8 cellular contexts compared by ENCODE assay signal in genomic region chr20:36573798-36574277, GRCh38. TPM values are rescaled to one million over a fixed set of nuclear protein-coding genes. Genes with fewer than 3 reads are reported as not detected.
DNase-seq lines count a peak whose midpoint lies in the region; ATAC-seq, FAIRE-seq and TF ChIP-seq lines count a peak whose summit lies in the region.

No MANE protein-coding gene starts in this region.

- H3K27ac ChIP-seq in VCaP, result peak overlapping the region; percentile 75
- H3K27ac ChIP-seq in endothelial cell of umbilical vein (ENCODE audit: insufficient read depth, low read depth, low read length), result peak overlapping the region; percentile 63
- peak overlapping the region; percentile 86 for H3K27ac ChIP-seq in muscle layer of colon (ENCODE audit: low read depth, low read length)
- peak overlapping the region; percentile 89 to 97 (median 92) for H3K27ac ChIP-seq in transverse colon

- intact Hi-C loops in Calu3 (cut with micrococcal nuclease; ENCODE audit: unreplicated experiment), result no loop called here
- intact Hi-C loops in endothelial cell of umbilical vein (cut with micrococcal nuclease), result loop anchor here (1.0 to 2.0 kb wide), 4 partner anchors 17 to 199 kb away; partner anchors contain the start of genes DSN1 and RAB5IF
- intact Hi-C loops in transverse colon (cut with DNase I; ENCODE audit: low total_unique reads), result no loop called here

- DNase-seq in Calu3 (peak; percentile 46), HT-29 (ENCODE audit: low spot score) (peak; percentile 19), endothelial cell of umbilical vein (ENCODE audit: low read depth, low spot score) (peak; percentile 29), transverse colon (peak; percentile 54), COLO668 (lab: John Stamatoyannopoulos, UW; ENCODE audit: unreplicated experiment) (no peak)

- CTCF ChIA-PET in Calu3 (lab: Charles Lee), result interaction anchor here (0.9 to 2.2 kb wide), 2 partner anchors 32 to 181 kb away, joined by 6 to 14 read pairs; partner anchors contain the start of gene RAB5IF
- CTCF ChIA-PET in endothelial cell of umbilical vein (lab: Charles Lee), result interaction anchor here (0.9 to 2.1 kb wide), 3 partner anchors 17 to 32 kb away, joined by 3 to 9 read pairs (median 5); partner anchors contain the start of gene RAB5IF

- no peak for FAIRE-seq in endothelial cell of umbilical vein (lab: Jason Lieb, UNC)

- peak overlapping the region; percentile 58 for H2AFZ ChIP-seq in endothelial cell of umbilical vein (ENCODE audit: low read depth, low read length)

- no peak for TF ChIP-seq EP300 in transverse colon (IDR thresholded peaks at IDR 0.05; ENCODE audit: low read depth)

- ATAC-seq in HG02759 (IDR thresholded peaks at IDR 0.05; ENCODE audit: unreplicated experiment), result no peak

- BruUV-seq in Calu3 (replicated peaks; lab: Mats Ljungman, UMichigan) (no TSS peak), endothelial cell of umbilical vein (replicated peaks; lab: Mats Ljungman, UMichigan) (TSS peak; percentile 12)

- H3K27ac Mint-ChIP-seq in Calu3 (ENCODE audit: unreplicated experiment), result no peak overlapping the region

- H3K9me3 Mint-ChIP-seq in Calu3 (ENCODE audit: low read depth, unreplicated experiment), result no peaks in the 10 kb centered on the region

- TF ChIP-seq POLR2A in endothelial cell of umbilical vein (IDR thresholded peaks at IDR 0.05; ENCODE audit: low read depth, low read length), result no peak
- TF ChIP-seq POLR2A in transverse colon (IDR thresholded peaks at IDR 0.05), result no peak

- H3K9me3 ChIP-seq in endothelial cell of umbilical vein (replicated peaks; ENCODE audit: control insufficient read depth, insufficient read depth, low read length) (no peaks in the 10 kb centered on the region), muscle layer of colon (ENCODE audit: low read length) (no peaks in the 10 kb centered on the region), transverse colon (no peaks in the 10 kb centered on the region)

- dilution Hi-C loops in endothelial cell of umbilical vein (cut with MboI; ENCODE audit: extremely low pct_ligation_motif_present, low sequenced_read_pairs), result no loop called here

- H3K36me3 Mint-ChIP-seq in Calu3 (ENCODE audit: insufficient read depth, unreplicated experiment), result peaks cover 48% of the 10 kb centered on the region

- H3K27me3 ChIP-seq in endothelial cell of umbilical vein (ENCODE audit: control insufficient read depth in 2 of 2, insufficient read depth in 2 of 2, low read length in 2 of 2) (no peaks in the 10 kb centered on the region), muscle layer of colon (ENCODE audit: control insufficient read depth in 1 of 2, insufficient read depth in 2 of 2, low read length in 2 of 2) (no peaks in the 10 kb centered on the region), transverse colon (no peaks in the 10 kb centered on the region)

- peak overlapping the region; percentile 91 for H3K9ac ChIP-seq in endothelial cell of umbilical vein (replicated peaks; ENCODE audit: extremely low read depth, insufficient read depth, low read length)
- H3K9ac ChIP-seq in muscle layer of colon (ENCODE audit: low read length), result no peak overlapping the region

- peaks cover 39% of the 10 kb centered on the region for H3K79me2 ChIP-seq in endothelial cell of umbilical vein (ENCODE audit: control insufficient read depth, insufficient read depth, low read length)

- H3K4me3 ChIP-seq in endothelial cell of umbilical vein (replicated peaks in 1 of 3; ENCODE audit: insufficient read depth in 1 of 3, low read depth in 1 of 3, low read length in 3 of 3) (peak overlapping the region; percentile 55 to 87 (median 85)), muscle layer of colon (ENCODE audit: low read depth in 1 of 2, low read length in 2 of 2) (peak overlapping the region; percentile 55 to 71), transverse colon (peak overlapping the region; percentile 59 to 81 (median 76))

- 1% methylated on average over 26 of the region's 42 CpGs; no CpG with 5 or more reads in 1 of the 2 donors for WGBS in transverse colon (ENCODE audit: low coverage in 1 of 2), 2 donors

- H4K20me1 ChIP-seq in endothelial cell of umbilical vein (replicated peaks; ENCODE audit: control insufficient read depth, extremely low read depth, insufficient read depth, low read length), result no peaks in the 10 kb centered on the region

- H3K4me1 Mint-ChIP-seq in Calu3 (ENCODE audit: low read depth, unreplicated experiment), result peaks cover 28% of the 10 kb centered on the region

- no peaks in the 10 kb centered on the region for H3K9me1 ChIP-seq in endothelial cell of umbilical vein (replicated peaks; ENCODE audit: control insufficient read depth, extremely low read depth, insufficient read depth, low read length)

- H3K36me3 ChIP-seq in endothelial cell of umbilical vein (ENCODE audit: control insufficient read depth in 2 of 2, extremely low read depth in 1 of 2, insufficient read depth in 2 of 2, low read length in 2 of 2), result no peaks in the 10 kb centered on the region
- H3K36me3 ChIP-seq in muscle layer of colon (ENCODE audit: insufficient read depth, low read length), result no peaks in the 10 kb centered on the region
- H3K36me3 ChIP-seq in transverse colon, result no peaks in the 10 kb centered on the region

- TF ChIP-seq CTCF in Calu3 (IDR thresholded peaks at IDR 0.05; ENCODE audit: unreplicated experiment) (no peak), VCaP (conservative IDR thresholded peaks at IDR 0.05) (no peak), endothelial cell of umbilical vein (IDR thresholded peaks at IDR 0.05; ENCODE audit: extremely low read depth in 1 of 2, insufficient read depth in 1 of 2, low read depth in 1 of 2, low read length in 2 of 2) (no peak), transverse colon (IDR thresholded peaks at IDR 0.05) (peak in 1 of 5 experiments; percentile 17)

- POLR2A ChIA-PET in endothelial cell of umbilical vein (lab: Charles Lee), result no interaction called here

- in situ Hi-C loops in transverse colon (cut with MboI; ENCODE audit: low pct_ligation_motif_present in 1 of 4, low pct_unique_long_range_greater_than_20kb in 1 of 4, low sequenced_read_pairs in 3 of 4), result loop anchor here in 1 of 4 donors (25.0 kb wide), 1 partner anchor 188 kb away; the partner anchor contains the start of gene DSN1

- no peaks in the 10 kb centered on the region for H3K27me3 Mint-ChIP-seq in Calu3 (ENCODE audit: unreplicated experiment)

- H3K4me1 ChIP-seq in endothelial cell of umbilical vein (ENCODE audit: control insufficient read depth, extremely low read depth, insufficient read depth, low read length), result peaks cover 24% of the 10 kb centered on the region
- peaks cover 18% of the 10 kb centered on the region for H3K4me1 ChIP-seq in muscle layer of colon (ENCODE audit: insufficient read depth, low read length)
- peaks cover 11 to 31% (median 26%) of the 10 kb centered on the region in 4 donors for H3K4me1 ChIP-seq in transverse colon

- peak overlapping the region; percentile 77 for H3K4me3 Mint-ChIP-seq in Calu3 (ENCODE audit: low read depth, unreplicated experiment)

- H3K4me2 ChIP-seq in endothelial cell of umbilical vein (ENCODE audit: insufficient read depth, low read length), result peak overlapping the region; percentile 54

TF ChIP-seq in endothelial cell of umbilical vein, 7 proteins besides CTCF, POLR2A, EP300 and RAD21:
- TF ChIP-seq FOS (IDR thresholded peaks at IDR 0.05; ENCODE audit: borderline replicate concordance, insufficient read depth, low read length) (no peak), POLR2AphosphoS5 (IDR thresholded peaks at IDR 0.05; ENCODE audit: insufficient read depth, low read depth, low read length) (no peak), JUN (IDR thresholded peaks at IDR 0.05; ENCODE audit: borderline replicate concordance, insufficient read depth, insufficient read length, low read depth) (no peak), MYC (IDR thresholded peaks at IDR 0.05; ENCODE audit: low read depth, low read length) (no peak)

RNA-seq across cellular contexts. Expression of gene TGIF2, which starts 0.4 kb away (rescaled TPM):
- 39.4 and 48.9 TPM in 2 replicates for total RNA-seq in Calu3 (2022)
- total RNA-seq in HT-29 (2014; rRNA removed; shearing (Covaris generic)), result 12.8 and 12.9 TPM in 2 replicates
- total RNA-seq in endothelial cell of umbilical vein, result 21.0 and 27.9 TPM in 2 replicates
- polyA plus RNA-seq in endothelial cell of umbilical vein, result 18.9 and 20.7 TPM in 2 replicates
- 17.2 and 18.0 TPM in 2 replicates for polyA plus RNA-seq in endothelial cell of umbilical vein (2011; cell fraction: cytosol; rRNA removed)
- polyA plus RNA-seq in endothelial cell of umbilical vein (2011; cell fraction: nucleus; rRNA removed), result 10.9 and 12.0 TPM in 2 replicates
- 11.4 and 15.4 TPM in 2 replicates for polyA plus RNA-seq in endothelial cell of umbilical vein (2012)
- 15.6 and 20.7 TPM in 2 replicates for polyA minus RNA-seq in endothelial cell of umbilical vein
- polyA minus RNA-seq in endothelial cell of umbilical vein (2011; cell fraction: cytosol; rRNA and poly(A)+ RNA removed), result 5.5 TPM
- polyA minus RNA-seq in endothelial cell of umbilical vein (2011; cell fraction: nucleus; rRNA and poly(A)+ RNA removed), result 4.9 and 5.2 TPM in 2 replicates
- 100 to 1,000 TPM in 1 of 4 donors, 1 to 10 TPM in 2, under 1 TPM in 1; 0.75 to 130 (median 3.9) TPM for total RNA-seq in transverse colon

RNA-seq across cellular contexts. Expression of gene RAB5IF, which starts 31.7 kb away (rescaled TPM):
- 235 and 250 TPM in 2 replicates for total RNA-seq in Calu3 (2022)
- 255 and 279 TPM in 2 replicates for total RNA-seq in HT-29 (2014; rRNA removed; shearing (Covaris generic))
- total RNA-seq in endothelial cell of umbilical vein, result 109 and 113 TPM in 2 replicates
- polyA plus RNA-seq in endothelial cell of umbilical vein, result 161 and 162 TPM in 2 replicates
- polyA plus RNA-seq in endothelial cell of umbilical vein (2011; cell fraction: cytosol; rRNA removed), result 132 and 137 TPM in 2 replicates
- polyA plus RNA-seq in endothelial cell of umbilical vein (2011; cell fraction: nucleus; rRNA removed), result 88.3 and 107 TPM in 2 replicates
- polyA plus RNA-seq in endothelial cell of umbilical vein (2012), result 117 and 148 TPM in 2 replicates
- polyA minus RNA-seq in endothelial cell of umbilical vein, result 78.6 and 80.4 TPM in 2 replicates
- 141 TPM for polyA minus RNA-seq in endothelial cell of umbilical vein (2011; cell fraction: cytosol; rRNA and poly(A)+ RNA removed)
- 14.5 and 21.9 TPM in 2 replicates for polyA minus RNA-seq in endothelial cell of umbilical vein (2011; cell fraction: nucleus; rRNA and poly(A)+ RNA removed)
- 100 to 1,000 TPM in 2 of 4 donors, 10 to 100 TPM in 2; 42.2 to 136 (median 102) TPM for total RNA-seq in transverse colon

RNA-seq across cellular contexts. Expression of gene MYL9, which starts 32.5 kb away (rescaled TPM):
- total RNA-seq in Calu3 (2022) (7.8 and 10.3 TPM in 2 replicates), endothelial cell of umbilical vein (90.4 and 116 TPM in 2 replicates), transverse colon (100 to 1,000 TPM; 156 to 974 (median 332) TPM)
- total RNA-seq in HT-29 (2014; rRNA removed; shearing (Covaris generic)), result 0.76 TPM in 1 of 2 replicates, not detected in the other
- 41.7 and 55.7 TPM in 2 replicates for polyA plus RNA-seq in endothelial cell of umbilical vein
- 53.3 and 66.9 TPM in 2 replicates for polyA plus RNA-seq in endothelial cell of umbilical vein (2011; cell fraction: cytosol; rRNA removed)
- 20.4 and 29.6 TPM in 2 replicates for polyA plus RNA-seq in endothelial cell of umbilical vein (2011; cell fraction: nucleus; rRNA removed)
- polyA plus RNA-seq in endothelial cell of umbilical vein (2012), result 63.8 and 111 TPM in 2 replicates
- polyA minus RNA-seq in endothelial cell of umbilical vein, result 26.3 and 32.0 TPM in 2 replicates
- polyA minus RNA-seq in endothelial cell of umbilical vein (2011; cell fraction: cytosol; rRNA and poly(A)+ RNA removed), result 4.6 TPM
- polyA minus RNA-seq in endothelial cell of umbilical vein (2011; cell fraction: nucleus; rRNA and poly(A)+ RNA removed), result 8.4 and 14.5 TPM in 2 replicates
